In genomic region chr1:91635763-91636162, GRCh38 we compare ENCODE assay signal across 1 cellular context.
TF ChIP-seq lines count a peak whose summit lies in the region.

No MANE protein-coding gene starts in this region.

TF ChIP-seq in IMR-90, 13 proteins besides CTCF, POLR2A, EP300 and RAD21 (continued from another document):
- TF ChIP-seq RCOR1 (IDR thresholded peaks at IDR 0.05; ENCODE audit: insufficient replicate concordance, low read length) (no peak), CHD1 (IDR thresholded peaks at IDR 0.05; ENCODE audit: low read depth, low read length) (no peak), BHLHE40 (IDR thresholded peaks at IDR 0.05; ENCODE audit: low read depth, low read length) (no peak), MAZ (IDR thresholded peaks at IDR 0.05; ENCODE audit: borderline replicate concordance, low read depth, low read length) (no peak), MXI1 (IDR thresholded peaks at IDR 0.05; ENCODE audit: borderline replicate concordance, low read depth, low read length) (no peak), ELK1 (IDR thresholded peaks at IDR 0.05; ENCODE audit: borderline replicate concordance, low read depth, low read length) (no peak), SMC3 (IDR thresholded peaks at IDR 0.05; ENCODE audit: low read depth, low read length) (no peak)
TF ChIP-seq in IMR-90: peak in this region for 0.
